32 cellular contexts compared by ENCODE assay signal in the genomic region with DNA sequence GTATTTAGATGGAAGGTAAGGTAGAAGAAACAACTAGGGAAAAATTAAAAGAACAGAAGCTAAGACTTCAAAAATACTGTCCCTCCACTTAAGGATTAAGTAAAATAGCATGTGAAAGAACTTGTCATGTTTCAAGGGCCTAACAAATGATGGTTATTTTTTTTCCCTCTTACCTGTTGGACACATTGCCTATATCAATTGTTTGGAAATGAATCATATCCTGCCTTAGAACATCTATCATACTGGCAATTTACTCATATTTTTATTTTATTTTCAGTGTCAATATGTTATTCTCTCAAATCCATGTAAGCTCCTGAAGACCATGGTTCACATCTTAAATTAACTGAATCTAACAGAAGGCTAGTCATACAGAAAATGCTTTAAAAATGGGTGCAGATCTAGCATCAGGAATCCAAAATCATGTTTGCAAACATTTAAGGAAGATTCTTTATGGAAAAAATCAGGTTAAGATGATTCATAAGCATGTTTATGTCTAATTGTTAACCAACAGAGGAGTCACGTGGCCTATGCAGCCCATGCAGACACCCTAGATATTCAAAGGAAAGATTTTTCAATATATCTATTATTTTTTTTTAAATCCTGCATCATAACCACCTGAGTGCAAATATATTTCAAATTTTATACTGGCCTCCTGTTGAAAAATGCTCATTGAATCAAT.
"Had no signal": no experiment of that assay in that cellular context is flagged by ENCODE, and none has a peak within 500 bp of the region (broad histone marks: within the 10 kb centered on the region; RNA-seq: fewer than 3 reads in every experiment).

No MANE protein-coding gene starts in this region.

- FAIRE-seq: astrocyte had no signal

- H3K27me3 Mint-ChIP-seq: activated CD8-positive, alpha-beta T cell treated with anti-CD3 and anti-CD28 coated beads for 36 hours; activated T-helper 17 cell treated with anti-CD3 and anti-CD28 coated beads, Interleukin-2, amount 50 U/mL, for 72 hours had no signal

- H3K4me1 Mint-ChIP-seq: activated T-helper 17 cell treated with anti-CD3 and anti-CD28 coated beads, Interleukin-2, amount 50 U/mL, for 72 hours; endodermal cell; T-helper 17 cell had no signal

- H3K4me3 Mint-ChIP-seq: activated B cell treated with CpG ODN at 0.5 μM for 24 hours; activated CD8-positive, alpha-beta T cell treated with anti-CD3 and anti-CD28 coated beads for 36 hours; activated naive CD8-positive, alpha-beta T cell; activated T-cell treated with anti-CD3 and anti-CD28 coated beads, Interleukin-2, amount 50 U/mL, for 4 hours; activated T-helper 17 cell treated with anti-CD3 and anti-CD28 coated beads, Interleukin-2, amount 50 U/mL, for 72 hours; endodermal cell; T-helper 17 cell; T-helper 2 cell treated with Interferon-gamma antibody and Interleukin-4, amounts not matched to agents 5 μg/mL and 100 μg/mL, for 36 hours had no signal

- H3K27me3 ChIP-seq: brain microvascular endothelial cell, cardiac muscle cell, colonic mucosa, gastroesophageal sphincter, heart right ventricle had no signal

- DNase-seq: activated B cell treated with CpG ODN at 0.5 μM for 24 hours; activated CD4-positive, alpha-beta T cell treated with anti-CD3 and anti-CD28 coated beads for 48 hours; activated CD4-positive, alpha-beta T cell treated with anti-CD3 and anti-CD28 coated beads, Interleukin-2, amount 50 U/mL, for 1 hour; activated CD4-positive, alpha-beta T cell treated with anti-CD3 and anti-CD28 coated beads, Interleukin-2, amount 50 U/mL, for 48 hours; activated CD8-positive, alpha-beta memory T cell treated with anti-CD3 and anti-CD28 coated beads for 24 hours; activated CD8-positive, alpha-beta T cell treated with anti-CD3 and anti-CD28 coated beads for 36 hours; activated effector memory CD4-positive, alpha-beta T cell treated with Interleukin-2 at 50 U/mL for 16 hours; activated gamma-delta T cell treated with Interleukin-2 at 50 U/mL for 16 hours; activated naive CD4-positive, alpha-beta T cell treated with anti-CD3 and anti-CD28 coated beads, Interleukin-2, amount 50 U/mL, for 16 hours; activated naive CD4-positive, alpha-beta T cell treated with Interleukin-2 at 50 U/mL for 16 hours; activated T-cell treated with anti-CD3 and anti-CD28 coated beads, Interleukin-2, amount 50 U/mL, for 4 hours; amniotic stem cell; anterior cingulate cortex; brain microvascular endothelial cell; central memory CD4-positive, alpha-beta T cell; cerebellar nuclear complex; colonic mucosa; effector memory CD4-positive, alpha-beta T cell; endodermal cell; foreskin fibroblast; heart right ventricle; T-helper 1 cell; T-helper 17 cell; T1000; WERI-Rb-1 had no signal

- H3K9me3 Mint-ChIP-seq: activated B cell treated with CpG ODN at 0.5 μM for 24 hours; activated CD8-positive, alpha-beta T cell treated with anti-CD3 and anti-CD28 coated beads for 36 hours; activated T-cell treated with anti-CD3 and anti-CD28 coated beads, Interleukin-2, amount 50 U/mL, for 4 hours; activated T-helper 17 cell treated with anti-CD3 and anti-CD28 coated beads, Interleukin-2, amount 50 U/mL, for 72 hours; endodermal cell; T-helper 2 cell treated with Interferon-gamma antibody and Interleukin-4, amounts not matched to agents 5 μg/mL and 100 μg/mL, for 36 hours had no signal

- ATAC-seq: activated CD4-positive, CD25-positive, alpha-beta regulatory T cell treated with anti-CD3 and anti-CD28 coated beads, Interleukin-2, amount 50 U/mL, for 24 hours; activated CD8-positive, alpha-beta T cell treated with anti-CD3 and anti-CD28 coated beads for 36 hours; activated T-cell treated with anti-CD3 and anti-CD28 coated beads, Interleukin-2, amount 50 U/mL, for 4 hours; activated T-helper 17 cell treated with anti-CD3 and anti-CD28 coated beads, Interleukin-2, amount 50 U/mL, for 72 hours; gastroesophageal sphincter; heart right ventricle; T-helper 17 cell had no signal

- H3K9me3 ChIP-seq: colonic mucosa, gastroesophageal sphincter, heart right ventricle had no signal

- H3K27ac ChIP-seq: brain microvascular endothelial cell, cardiac muscle cell, colonic mucosa, gastroesophageal sphincter, heart right ventricle, WERI-Rb-1 had no signal

- H3K4me1 ChIP-seq: colonic mucosa had no signal

- H3K27ac Mint-ChIP-seq: activated B cell treated with CpG ODN at 0.5 μM for 24 hours; activated CD8-positive, alpha-beta T cell treated with anti-CD3 and anti-CD28 coated beads for 36 hours; activated naive CD8-positive, alpha-beta T cell; activated T-helper 17 cell treated with anti-CD3 and anti-CD28 coated beads, Interleukin-2, amount 50 U/mL, for 72 hours; endodermal cell; T-helper 17 cell; T-helper 2 cell treated with Interferon-gamma antibody and Interleukin-4, amounts not matched to agents 5 μg/mL and 100 μg/mL, for 36 hours had no signal

- H3K36me3 ChIP-seq: brain microvascular endothelial cell, cardiac muscle cell, colonic mucosa, gastroesophageal sphincter, heart right ventricle, WERI-Rb-1 had no signal

- H3K36me3 Mint-ChIP-seq: activated naive CD8-positive, alpha-beta T cell had no signal

- H3K4me3 ChIP-seq: cardiac muscle cell, colonic mucosa, gastroesophageal sphincter, heart right ventricle had no signal
